Comparison of ENCODE assay signal across 2 cellular contexts in the genomic region with DNA sequence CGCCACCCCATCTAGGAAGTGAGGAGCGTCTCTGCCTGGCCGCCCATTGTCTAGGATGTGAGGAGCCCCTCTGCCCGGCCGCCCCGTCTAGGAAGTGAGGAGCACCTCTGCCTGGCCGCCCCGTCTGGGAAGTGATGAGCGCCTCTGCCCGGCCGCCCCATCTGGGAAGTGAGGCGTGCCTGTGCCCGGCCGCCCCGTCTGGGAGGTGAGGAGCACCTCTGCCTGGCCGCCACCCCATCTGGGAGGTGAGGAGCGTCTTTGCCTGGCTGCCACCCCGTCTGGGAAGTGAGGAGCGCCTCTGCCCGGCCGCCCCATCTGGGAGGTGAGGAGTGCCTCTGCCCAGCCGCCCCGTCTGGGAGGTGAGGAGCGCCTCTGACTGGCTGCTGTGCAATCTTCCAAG.
DNase-seq lines count a peak whose midpoint lies in the region; TF ChIP-seq lines count a peak whose summit lies in the region.
"Not testable (repeated sequence)": the region's sequence is repeated elsewhere in the genome, so short reads cannot be mapped to it uniquely, and the experiment has no call there.

No MANE protein-coding gene starts in this region.

- not testable (repeated sequence) for H3K27me3 Mint-ChIP-seq in chondrocyte (ENCODE audit: low read depth)

- DNase-seq in activated gamma-delta T cell (lab: John Stamatoyannopoulos, UW) (peak; percentile 2), chondrocyte (ENCODE audit: low spot score) (peak; percentile 86)

- H3K9me3 Mint-ChIP-seq in chondrocyte (ENCODE audit: low read depth): not testable (repeated sequence)

- H3K27ac Mint-ChIP-seq in chondrocyte (ENCODE audit: unreplicated experiment): not testable (repeated sequence)

- not testable (repeated sequence) for TF ChIP-seq CTCF in chondrocyte (IDR thresholded peaks at IDR 0.05)

- H3K36me3 Mint-ChIP-seq in chondrocyte (ENCODE audit: low read depth): not testable (repeated sequence)

- not testable (repeated sequence) for H3K4me1 Mint-ChIP-seq in chondrocyte (ENCODE audit: low read depth)

- H3K4me3 Mint-ChIP-seq in chondrocyte (ENCODE audit: unreplicated experiment): not testable (repeated sequence)
